ENCODE assay signal across 8 cellular contexts in the genomic region with DNA sequence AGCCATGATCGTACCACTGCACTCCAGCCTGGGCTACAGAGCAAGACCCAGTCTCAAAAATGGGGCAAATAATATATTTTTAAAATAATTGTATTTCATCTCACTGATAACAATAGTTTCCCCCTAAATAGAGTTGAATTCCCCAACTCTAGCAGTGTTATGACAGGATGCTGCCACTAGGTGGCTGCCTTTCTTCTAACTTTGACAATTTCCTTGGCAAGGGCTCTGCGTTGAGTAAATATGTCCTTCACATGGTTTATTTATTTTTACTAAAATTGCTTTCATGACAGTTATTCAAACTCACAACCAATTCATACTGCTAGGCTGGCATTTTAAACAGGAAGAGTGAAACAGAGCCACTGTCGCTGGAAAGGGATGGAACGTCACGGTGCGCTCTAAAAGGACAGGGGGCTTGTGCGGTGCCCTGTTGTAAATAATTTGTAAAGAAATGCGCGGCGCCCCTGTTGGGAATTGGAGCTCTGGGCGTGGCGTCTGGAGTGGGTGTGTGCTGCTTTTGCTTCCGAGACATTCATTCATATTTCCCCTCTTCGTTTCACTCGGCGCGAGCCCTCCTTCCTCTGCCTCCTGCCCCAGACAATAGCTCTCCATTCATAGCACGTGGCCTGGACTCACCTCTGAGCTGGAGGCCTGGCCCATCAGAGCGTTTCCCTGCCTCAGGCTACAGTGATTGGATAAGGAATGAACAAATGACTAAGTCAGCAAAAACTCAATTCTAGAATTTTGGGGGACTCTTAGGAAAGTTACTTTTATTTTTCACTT.
DNase-seq lines count a peak whose midpoint lies in the region; ATAC-seq and TF ChIP-seq lines count a peak whose summit lies in the region.

No MANE protein-coding gene starts in this region.

- H3K27me3 ChIP-seq in SU-DHL-6 (ENCODE audit: low read length) (no peaks in the 10 kb centered on the region), brain microvascular endothelial cell (replicated peaks) (no peaks in the 10 kb centered on the region)

- H4K20me1 ChIP-seq in SU-DHL-6 (ENCODE audit: low read depth, low read length): no peaks in the 10 kb centered on the region

- no peaks in the 10 kb centered on the region for H3K79me2 ChIP-seq in SU-DHL-6 (ENCODE audit: insufficient read depth, low read length)

- peak; percentile 75 for DNase-seq in EH (ENCODE audit: low read depth)
- DNase-seq in Kasumi-1 (lab: John Stamatoyannopoulos, UW): peak; percentile 67 to 75
- DNase-seq in brain microvascular endothelial cell: peak; percentile 52
- peak; percentile 55 for DNase-seq in islet precursor cell
- DNase-seq in stimulated activated CD4-positive, alpha-beta T cell treated with anti-CD3 and anti-CD28 coated beads, Interleukin-15, amount 100 ng/mL, for 24 hours: peak; percentile 66

- no peak overlapping the region for H2AFZ ChIP-seq in SU-DHL-6 (ENCODE audit: low read depth, low read length, severe bottlenecking)

- H3F3A ChIP-seq in SU-DHL-6 (ENCODE audit: insufficient read depth): no peaks in the 10 kb centered on the region

- H3K4me3 ChIP-seq in SU-DHL-6 (ENCODE audit: insufficient read depth, low read length, poor library complexity, severe bottlenecking): no peak overlapping the region
- H3K4me3 ChIP-seq in brain microvascular endothelial cell (ENCODE audit: low read depth, low read length): peak overlapping the region; percentile 42

- H3K36me3 ChIP-seq in SU-DHL-6 (ENCODE audit: low read length) (no peaks in the 10 kb centered on the region), brain microvascular endothelial cell (replicated peaks) (no peaks in the 10 kb centered on the region)

- ATAC-seq in HG02610 (IDR thresholded peaks at IDR 0.05; ENCODE audit: unreplicated experiment): no peak
- ATAC-seq in HG02763 (IDR thresholded peaks at IDR 0.05; ENCODE audit: unreplicated experiment): no peak

- peak; percentile 73 for TF ChIP-seq CTCF in SU-DHL-6 (IDR thresholded peaks at IDR 0.05; ENCODE audit: insufficient read depth, low read length, poor library complexity, severe bottlenecking)
- peak; percentile 84 for TF ChIP-seq CTCF in brain microvascular endothelial cell (IDR thresholded peaks at IDR 0.05; ENCODE audit: low read depth, low read length, missing control alignments)

- no peaks in the 10 kb centered on the region for H3K9me2 ChIP-seq in SU-DHL-6 (replicated peaks; ENCODE audit: insufficient read depth, low read length)

- in situ Hi-C loops in brain microvascular endothelial cell (cut with HindIII; ENCODE audit: low pct_ligation_motif_present, low sequenced_read_pairs): no loop called here

- no peak overlapping the region for H3K4me2 ChIP-seq in SU-DHL-6 (ENCODE audit: low read depth, low read length, poor library complexity, severe bottlenecking)

- H3K9me3 ChIP-seq in SU-DHL-6 (ENCODE audit: insufficient read depth, low read length): no peaks in the 10 kb centered on the region

- no peak overlapping the region for H3K9ac ChIP-seq in SU-DHL-6 (ENCODE audit: low read length)

- H3K27ac ChIP-seq in SU-DHL-6 (ENCODE audit: low read depth, low read length) (no peak overlapping the region), brain microvascular endothelial cell (no peak overlapping the region)
